ENCODE assay signal across 25 cellular contexts in genomic region chr16:74713325-74713724, GRCh38. TPM values are rescaled to one million over a fixed set of nuclear protein-coding genes. Genes with fewer than 3 reads are reported as not detected.
"Had no signal": no experiment of that assay in that cellular context is flagged by ENCODE, and none has a peak within 500 bp of the region (broad histone marks: within the 10 kb centered on the region; RNA-seq: fewer than 3 reads in every experiment).

No MANE protein-coding gene starts in this region.

- H3K27me3 ChIP-seq: colonic mucosa, right atrium auricular region, testis, uterus had no signal

- H3K4me1 Mint-ChIP-seq: activated naive CD8-positive, alpha-beta T cell treated with anti-CD3 and anti-CD28 coated beads, Interleukin-2, amount 50 U/mL, for 24 hours; mesothelial cell of epicardium had no signal

- DNase-seq: activated B cell treated with CpG ODN at 0.5 μM for 24 hours; activated CD4-positive, alpha-beta T cell treated with anti-CD3 and anti-CD28 coated beads, Interleukin-2, amount 50 U/mL, for 1 hour; activated CD8-positive, alpha-beta T cell treated with anti-CD3 and anti-CD28 coated beads for 36 hours; activated gamma-delta T cell treated with Interleukin-2 at 50 U/mL for 16 hours; activated naive CD8-positive, alpha-beta T cell treated with anti-CD3 and anti-CD28 coated beads, Interleukin-2, amount 50 U/mL, for 24 hours; activated T-cell treated with anti-CD3 and anti-CD28 coated beads, Interleukin-2, amount 50 U/mL, for 4 hours; colonic mucosa; effector memory CD4-positive, alpha-beta T cell; islet precursor cell; left colon; mammary epithelial cell; naive B cell; occipital lobe; stimulated activated CD4-positive, alpha-beta T cell treated with anti-CD3 and anti-CD28 coated beads, Interleukin-15, amount 100 ng/mL, for 24 hours; stimulated activated CD4-positive, alpha-beta T cell treated with anti-CD3 and anti-CD28 coated beads, Interleukin-2, amount 100 ng/mL, for 24 hours; stimulated activated naive CD4-positive, alpha-beta T cell; testis; trophoblast cell; uterus had no signal

- ATAC-seq: activated CD8-positive, alpha-beta T cell treated with anti-CD3 and anti-CD28 coated beads for 36 hours; activated naive CD8-positive, alpha-beta T cell treated with anti-CD3 and anti-CD28 coated beads, Interleukin-2, amount 50 U/mL, for 24 hours; activated T-cell treated with anti-CD3 and anti-CD28 coated beads, Interleukin-2, amount 50 U/mL, for 4 hours; activated T-helper 17 cell treated with anti-CD3 and anti-CD28 coated beads, Interleukin-2, amount 50 U/mL, for 72 hours; left colon had no signal

- H3K27ac ChIP-seq: colonic mucosa, right atrium auricular region, testis, uterus had no signal

- H3K4me3 ChIP-seq: colonic mucosa, right atrium auricular region, testis, uterus had no signal

- H3K27ac Mint-ChIP-seq: activated B cell treated with CpG ODN at 0.5 μM for 24 hours; activated CD8-positive, alpha-beta T cell treated with anti-CD3 and anti-CD28 coated beads for 36 hours; activated naive CD4-positive, alpha-beta T cell treated with anti-CD3 and anti-CD28 coated beads, Interleukin-2, amount 50 U/mL, for 24 hours; activated naive CD8-positive, alpha-beta T cell treated with anti-CD3 and anti-CD28 coated beads, Interleukin-2, amount 50 U/mL, for 24 hours; activated T-helper 17 cell treated with anti-CD3 and anti-CD28 coated beads, Interleukin-2, amount 50 U/mL, for 72 hours; mesothelial cell of epicardium; naive B cell; T-helper 2 cell treated with Interferon-gamma antibody and Interleukin-4, amounts not matched to agents 5 μg/mL and 100 μg/mL, for 36 hours had no signal

- H3K9me3 ChIP-seq: colonic mucosa, right atrium auricular region, testis, uterus had no signal

- H3K36me3 ChIP-seq: colonic mucosa, right atrium auricular region, uterus had no signal

- H3K9me3 Mint-ChIP-seq: activated B cell treated with CpG ODN at 0.5 μM for 24 hours; activated CD8-positive, alpha-beta T cell treated with anti-CD3 and anti-CD28 coated beads for 36 hours; activated naive CD4-positive, alpha-beta T cell treated with anti-CD3 and anti-CD28 coated beads, Interleukin-2, amount 50 U/mL, for 24 hours; activated naive CD8-positive, alpha-beta T cell treated with anti-CD3 and anti-CD28 coated beads, Interleukin-2, amount 50 U/mL, for 24 hours; activated T-cell treated with anti-CD3 and anti-CD28 coated beads, Interleukin-2, amount 50 U/mL, for 4 hours; activated T-helper 17 cell treated with anti-CD3 and anti-CD28 coated beads, Interleukin-2, amount 50 U/mL, for 72 hours; mesothelial cell of epicardium; neural crest cell; T-helper 2 cell treated with Interferon-gamma antibody and Interleukin-4, amounts not matched to agents 5 μg/mL and 100 μg/mL, for 36 hours had no signal

- H3K36me3 Mint-ChIP-seq: activated naive CD4-positive, alpha-beta T cell treated with anti-CD3 and anti-CD28 coated beads, Interleukin-2, amount 50 U/mL, for 24 hours; mesothelial cell of epicardium; naive B cell had no signal

- H3K4me3 Mint-ChIP-seq: activated B cell treated with CpG ODN at 0.5 μM for 24 hours; activated CD8-positive, alpha-beta T cell treated with anti-CD3 and anti-CD28 coated beads for 36 hours; activated naive CD4-positive, alpha-beta T cell treated with anti-CD3 and anti-CD28 coated beads, Interleukin-2, amount 50 U/mL, for 24 hours; activated naive CD8-positive, alpha-beta T cell treated with anti-CD3 and anti-CD28 coated beads, Interleukin-2, amount 50 U/mL, for 24 hours; activated T-cell treated with anti-CD3 and anti-CD28 coated beads, Interleukin-2, amount 50 U/mL, for 4 hours; activated T-helper 17 cell treated with anti-CD3 and anti-CD28 coated beads, Interleukin-2, amount 50 U/mL, for 72 hours; mesothelial cell of epicardium; naive B cell; neural crest cell; T-helper 2 cell treated with Interferon-gamma antibody and Interleukin-4, amounts not matched to agents 5 μg/mL and 100 μg/mL, for 36 hours had no signal

- H3K27me3 Mint-ChIP-seq: activated B cell treated with CpG ODN at 0.5 μM for 24 hours; activated CD8-positive, alpha-beta T cell treated with anti-CD3 and anti-CD28 coated beads for 36 hours; activated naive CD4-positive, alpha-beta T cell treated with anti-CD3 and anti-CD28 coated beads, Interleukin-2, amount 50 U/mL, for 24 hours; activated naive CD8-positive, alpha-beta T cell treated with anti-CD3 and anti-CD28 coated beads, Interleukin-2, amount 50 U/mL, for 24 hours; activated T-helper 17 cell treated with anti-CD3 and anti-CD28 coated beads, Interleukin-2, amount 50 U/mL, for 72 hours had no signal

- H3K4me1 ChIP-seq: colonic mucosa, right atrium auricular region, testis, uterus had no signal

RNA-seq across cellular contexts. Expression of gene MLKL, which starts 12.7 kb away (rescaled TPM):
- total RNA-seq: mesothelial cell of epicardium, neural crest cell had no signal
